16 cellular contexts compared by ENCODE assay signal in genomic region chr15:65766422-65767263, GRCh38. TPM values are rescaled to one million over a fixed set of nuclear protein-coding genes. Genes with fewer than 3 reads are reported as not detected.
DNase-seq lines count a peak whose midpoint lies in the region; TF ChIP-seq lines count a peak whose summit lies in the region.
"Had no signal": no experiment of that assay in that cellular context is flagged by ENCODE, and none has a peak within 500 bp of the region (broad histone marks: within the 10 kb centered on the region; RNA-seq: fewer than 3 reads in every experiment).

No MANE protein-coding gene starts in this region.

- no peak overlapping the region for H3K4me3 Mint-ChIP-seq in T-helper 1 cell treated with Interleukin-12 subunit alpha and Interleukin-12 subunit beta and Interleukin-4 antibody, amounts not matched to agents 30 μg/mL and 1 μg/mL, for 36 hours

- intact Hi-C loops in esophagus squamous epithelium (cut with DNase I), result no loop called here

- no peak for TF ChIP-seq CTCF in esophagus squamous epithelium (IDR thresholded peaks at IDR 0.05)

- H3K4me3 ChIP-seq in stomach smooth muscle (ENCODE audit: low read length in 2 of 2), result no peak overlapping the region
- H3K4me3 ChIP-seq in esophagus squamous epithelium, result no peak overlapping the region
- H3K4me3 ChIP-seq: coronary artery, ovary had no signal

- H3K9me3 Mint-ChIP-seq in T-helper 1 cell treated with Interleukin-12 subunit alpha and Interleukin-12 subunit beta and Interleukin-4 antibody, amounts not matched to agents 30 μg/mL and 1 μg/mL, for 36 hours, result no peaks in the 10 kb centered on the region

- peaks cover 12% of the 10 kb centered on the region for H3K4me1 ChIP-seq in stomach smooth muscle (ENCODE audit: control insufficient read depth, insufficient read depth, low read length)
- peaks cover 3 to 13% (median 10%) of the 10 kb centered on the region in 3 donors for H3K4me1 ChIP-seq in esophagus squamous epithelium

- H3K27me3 Mint-ChIP-seq in T-helper 1 cell treated with Interleukin-12 subunit alpha and Interleukin-12 subunit beta and Interleukin-4 antibody, amounts not matched to agents 30 μg/mL and 1 μg/mL, for 36 hours (ENCODE audit: low read depth), result no peaks in the 10 kb centered on the region

- H3K27me3 ChIP-seq in stomach smooth muscle (ENCODE audit: control insufficient read depth in 1 of 2, insufficient read depth in 2 of 2, low read length in 2 of 2), result no peaks in the 10 kb centered on the region
- H3K27me3 ChIP-seq in esophagus squamous epithelium, result no peaks in the 10 kb centered on the region
- H3K27me3 ChIP-seq: ovary had no signal

- no peak for TF ChIP-seq POLR2A in esophagus squamous epithelium (IDR thresholded peaks at IDR 0.05)

- DNase-seq in T-helper 1 cell (no peak), SHP77 treated with DMSO at 0.1 percent for 48 hours (lab: John Stamatoyannopoulos, UW) (peak; percentile 41), iris pigment epithelial cell (ENCODE audit: low read depth) (peak; percentile 53), iPS-NIHi11 (ENCODE audit: low spot score) (no peak), esophagus squamous epithelium (lab: John Stamatoyannopoulos, UW) (no peak)
- no peak for DNase-seq in effector CD4-positive, alpha-beta T cell
- DNase-seq: ACHN; activated CD4-positive, alpha-beta T cell treated with anti-CD3 and anti-CD28 coated beads for 4 hours; activated T-cell treated with anti-CD3 and anti-CD28 coated beads, Interleukin-2, amount 50 U/mL, for 48 hours; Caco-2; mesendoderm; NCI-H2227 treated with DMSO at 0.1 percent for 48 hours; ovary had no signal

- peak overlapping the region; percentile 31 for H3K27ac Mint-ChIP-seq in T-helper 1 cell treated with Interleukin-12 subunit alpha and Interleukin-12 subunit beta and Interleukin-4 antibody, amounts not matched to agents 30 μg/mL and 1 μg/mL, for 36 hours

- peaks cover 42% of the 10 kb centered on the region for H3K4me1 Mint-ChIP-seq in T-helper 1 cell treated with Interleukin-12 subunit alpha and Interleukin-12 subunit beta and Interleukin-4 antibody, amounts not matched to agents 30 μg/mL and 1 μg/mL, for 36 hours (ENCODE audit: low read depth)

- H3K9me3 ChIP-seq in stomach smooth muscle (ENCODE audit: control insufficient read depth in 2 of 2, low read length in 2 of 2) (no peaks in the 10 kb centered on the region), esophagus squamous epithelium (no peaks in the 10 kb centered on the region)
- H3K9me3 ChIP-seq: Caco-2, ovary had no signal

- H3K27ac ChIP-seq in stomach smooth muscle (ENCODE audit: low read length), result peak overlapping the region; percentile 46
- H3K27ac ChIP-seq in esophagus squamous epithelium, result no peak overlapping the region
- H3K27ac ChIP-seq: coronary artery, ovary had no signal

- peaks cover 24% of the 10 kb centered on the region for H3K36me3 Mint-ChIP-seq in T-helper 1 cell treated with Interleukin-12 subunit alpha and Interleukin-12 subunit beta and Interleukin-4 antibody, amounts not matched to agents 30 μg/mL and 1 μg/mL, for 36 hours (ENCODE audit: low read depth)

- H3K9ac ChIP-seq in stomach smooth muscle (ENCODE audit: low read length in 2 of 2), result no peak overlapping the region

- H3K36me3 ChIP-seq in stomach smooth muscle (ENCODE audit: control insufficient read depth in 2 of 2, insufficient read depth in 2 of 2, low read length in 2 of 2) (no peaks in the 10 kb centered on the region), esophagus squamous epithelium (no peaks in the 10 kb centered on the region)
- H3K36me3 ChIP-seq: ovary had no signal

- 61 to 65% methylated on average over 3 of the region's 3 CpGs for WGBS in esophagus squamous epithelium, 2 donors

RNA-seq across cellular contexts. Expression of gene DENND4A, which starts 25.4 kb away (rescaled TPM):
- total RNA-seq in esophagus squamous epithelium, result 10 to 100 TPM in 2 of 4 donors, 1 to 10 TPM in 2; 5.9 to 22.3 (median 10.9) TPM

Comparison
In these comparisons a context has a peak if more than half of its experiments do, and no peak if none do; other contexts are left out.
1. DNase-seq: peak in SHP77 treated with DMSO at 0.1 percent for 48 hours (single experiment) and iris pigment epithelial cell (single experiment); none in T-helper 1 cell (0 of 5), iPS-NIHi11 (single experiment), effector CD4-positive, alpha-beta T cell (single experiment) and esophagus squamous epithelium (single experiment).